In genomic region chr12:12024958-12025682, GRCh38 we compare ENCODE assay signal across 8 cellular contexts. TPM values are rescaled to one million over a fixed set of nuclear protein-coding genes. Genes with fewer than 3 reads are reported as not detected.
DNase-seq lines count a peak whose midpoint lies in the region; ATAC-seq and TF ChIP-seq lines count a peak whose summit lies in the region.

No MANE protein-coding gene starts in this region.

- TF ChIP-seq POLR2A in spleen (IDR thresholded peaks at IDR 0.05), result no peak

- WGBS in spleen, 5 donors, result 41 to 69% (median 50%) methylated on average over 9 of the region's 9 CpGs

- H3K4me3 ChIP-seq in spleen, result no peak overlapping the region

- H3K27me3 ChIP-seq in spleen (replicated peaks in 1 of 7), result no peaks in the 10 kb centered on the region

- DNase-seq in spleen, result no peak
- DNase-seq in putamen (ENCODE audit: low spot score), result no peak
- DNase-seq in DMS 273 (lab: John Stamatoyannopoulos, UW; ENCODE audit: unreplicated experiment), result no peak
- DNase-seq in NCI-H2227 (lab: John Stamatoyannopoulos, UW; ENCODE audit: unreplicated experiment), result no peak
- DNase-seq in glomerular visceral epithelial cell (ENCODE audit: extremely low spot score), result no peak

- H3K9me3 ChIP-seq in spleen, result peaks cover 0 to 8% (median 6%) of the 10 kb centered on the region in 8 donors

- TF ChIP-seq CTCF in VCaP (conservative IDR thresholded peaks at IDR 0.05) (no peak), spleen (IDR thresholded peaks at IDR 0.05 in 8 of 11, conservative IDR thresholded peaks at IDR 0.05 in 3 of 11) (no peak)

- peak overlapping the region; percentile 57 for H3K27ac ChIP-seq in VCaP
- H3K27ac ChIP-seq in spleen, result peak overlapping the region in 6 of 8 donors; percentile 3 to 59 (median 40)

- no peaks in the 10 kb centered on the region for H3K36me3 ChIP-seq in spleen

- peak; percentile 73 for ATAC-seq in GM19025 (IDR thresholded peaks at IDR 0.05; ENCODE audit: low read depth, unreplicated experiment)
- ATAC-seq in HG02884 (IDR thresholded peaks at IDR 0.05; ENCODE audit: unreplicated experiment), result peak; percentile 85

- peaks cover 0 to 41% (median 29%) of the 10 kb centered on the region in 6 donors for H3K4me1 ChIP-seq in spleen

- intact Hi-C loops in spleen (cut with DNase I; ENCODE audit: low total_unique reads), result no loop called here

RNA-seq across cellular contexts. Expression of gene BCL2L14, which starts 45.6 kb away (rescaled TPM):
- 1 to 10 TPM in 3 of 7 donors, under 1 TPM in 3, not detected in 1; 0.68 to 2.2 (median 1.1) TPM for total RNA-seq in spleen
- under 1 TPM; 0.13 to 0.91 (median 0.91) TPM for polyA plus RNA-seq in spleen
